ENCODE assay signal across 24 cellular contexts in genomic region chr7:127689194-127689772, GRCh38.
"Had no signal": no experiment of that assay in that cellular context is flagged by ENCODE, and none has a peak within 500 bp of the region (broad histone marks: within the 10 kb centered on the region; RNA-seq: fewer than 3 reads in every experiment).

No MANE protein-coding gene starts in this region.

- H3K27me3 ChIP-seq: dorsolateral prefrontal cortex, spleen, upper lobe of left lung had no signal

- H3K4me3 ChIP-seq: dorsolateral prefrontal cortex, lung, spleen, thoracic aorta, upper lobe of left lung had no signal

- ATAC-seq: activated naive CD4-positive, alpha-beta T cell treated with anti-CD3 and anti-CD28 coated beads, Interleukin-2, amount 50 U/mL, for 72 hours; activated T-cell treated with anti-CD3 and anti-CD28 coated beads, Interleukin-2, amount 50 U/mL, for 72 hours; stimulated activated memory B cell treated with anti-CD40 and anti-IgM and Interleukin-4, amounts not matched to agents 10 μg/mL and 1 μg/mL and 100 μg/mL, for 72 hours had no signal

- DNase-seq: activated CD4-positive, alpha-beta T cell treated with anti-CD3 and anti-CD28 coated beads, Interleukin-2, amount 10 ng/mL, durations not matched to agents 24 days and 14 days; activated CD8-positive, alpha-beta memory T cell treated with anti-CD3 and anti-CD28 coated beads for 24 hours; activated gamma-delta T cell; activated T-cell treated with anti-CD3 and anti-CD28 coated beads, Interleukin-2, amount 50 U/mL, for 72 hours; amniotic stem cell; caudate nucleus; dorsolateral prefrontal cortex; endodermal cell; foreskin fibroblast; hypothalamus; islet precursor cell; midbrain; nephron progenitor cell; occipital lobe; posterior cingulate gyrus; spleen; stimulated activated CD4-positive, alpha-beta T cell treated with anti-CD3 and anti-CD28 coated beads, Interleukin-4, amount 100 ng/mL, for 4 hours; T-helper 1 cell; T-helper 9 cell; upper lobe of left lung had no signal

- H3K27ac ChIP-seq: dorsolateral prefrontal cortex, spleen, thoracic aorta, upper lobe of left lung had no signal

- H3K9me3 ChIP-seq: spleen, thoracic aorta, upper lobe of left lung had no signal
